Comparison of ENCODE assay signal across 9 cellular contexts in genomic region chr21:42878678-42878992, GRCh38. TPM values are rescaled to one million over a fixed set of nuclear protein-coding genes. Genes with fewer than 3 reads are reported as not detected.
A peak's percentile ranks its signal among the peaks of the same experiment; 100 is the strongest.
DNase-seq lines count a peak whose midpoint lies in the region; ATAC-seq and TF ChIP-seq lines count a peak whose summit lies in the region.
"Had no signal": no experiment of that assay in that cellular context is flagged by ENCODE, and none has a peak within 500 bp of the region (broad histone marks: within the 10 kb centered on the region; RNA-seq: fewer than 3 reads in every experiment).

No MANE protein-coding gene starts in this region.

- 0 out of 2 replicates have a peak overlapping the region, but pooled peaks have one; percentile 7 for H2AFZ ChIP-seq in OCI-LY3 (ENCODE audit: low read depth, low read length)

- H3K79me2 ChIP-seq in OCI-LY3 (ENCODE audit: low read length): peaks cover 55% of the 10 kb centered on the region

- peak; percentile 16 for ATAC-seq in GM21367 (IDR thresholded peaks at IDR 0.05; ENCODE audit: unreplicated experiment)
- peak; percentile 50 for ATAC-seq in esophagus mucosa
- peak; percentile 28 to 34 (median 32) for ATAC-seq in psoas muscle

- POLR2A ChIA-PET in A673 (lab: Charles Lee; ENCODE audit: low non-redundant PET): interaction anchor here (0.7 kb wide), 1 partner anchor 441 kb away, joined by 9 read pairs; no protein-coding TSS in a partner anchor

- H3K4me3 ChIP-seq in A673 (ENCODE audit: low read depth, low read length, poor library complexity, severe bottlenecking): peak overlapping the region; percentile 95
- peak overlapping the region; percentile 93 for H3K4me3 ChIP-seq in OCI-LY3 (ENCODE audit: low read length)
- peak overlapping the region; percentile 95 for H3K4me3 ChIP-seq in psoas muscle

- peak overlapping the region; percentile 96 for H3K4me2 ChIP-seq in OCI-LY3 (ENCODE audit: low read length)

- H3K4me1 ChIP-seq in A673 (ENCODE audit: insufficient read depth, low read length, poor library complexity, severe bottlenecking): no peaks in the 10 kb centered on the region
- peaks cover 12% of the 10 kb centered on the region; the same call in 1 of the 2 replicates for H3K4me1 ChIP-seq in OCI-LY3 (ENCODE audit: low read length)
- H3K4me1 ChIP-seq in psoas muscle: peaks cover 11% of the 10 kb centered on the region

- H4K20me1 ChIP-seq in OCI-LY3 (ENCODE audit: insufficient read depth, low read length): no peaks in the 10 kb centered on the region

- intact Hi-C loops in A673 (cut with micrococcal nuclease; ENCODE audit: unreplicated experiment): loop anchor here (2.0 kb wide), 1 partner anchor 16 kb away; no protein-coding TSS in a partner anchor
- intact Hi-C loops in psoas muscle (cut with DNase I): no loop called here

- no peaks in the 10 kb centered on the region for H3K9me3 ChIP-seq in A673 (ENCODE audit: low read depth, low read length, poor library complexity, severe bottlenecking)
- H3K9me3 ChIP-seq in OCI-LY3 (ENCODE audit: insufficient read depth, low read length): no peaks in the 10 kb centered on the region
- H3K9me3 ChIP-seq in psoas muscle: no peaks in the 10 kb centered on the region

- H3K27ac ChIP-seq in A673 (ENCODE audit: low read depth, low read length, poor library complexity, severe bottlenecking): peak overlapping the region; percentile 87
- H3K27ac ChIP-seq in OCI-LY3 (ENCODE audit: low read length): peak overlapping the region; percentile 63
- peak overlapping the region; percentile 97 for H3K27ac ChIP-seq in psoas muscle

- no TSS peak for BruUV-seq in A673 (replicated peaks; lab: Mats Ljungman, UMichigan)

- H3K36me3 ChIP-seq in A673 (ENCODE audit: insufficient read depth, low read length, poor library complexity, severe bottlenecking): peaks cover 16% of the 10 kb centered on the region
- peaks cover 2% of the 10 kb centered on the region for H3K36me3 ChIP-seq in OCI-LY3 (replicated peaks; ENCODE audit: low read depth, low read length)
- H3K36me3 ChIP-seq in psoas muscle (ENCODE audit: insufficient read depth in 1 of 2, low read depth in 1 of 2): peaks cover 2 to 29% of the 10 kb centered on the region in 2 donors

- TF ChIP-seq CTCF in A673 (conservative IDR thresholded peaks at IDR 0.05; ENCODE audit: low read depth, low read length) (no peak), OCI-LY3 (IDR thresholded peaks at IDR 0.05; ENCODE audit: low read depth, low read length) (no peak), psoas muscle (IDR thresholded peaks at IDR 0.05) (no peak)

- no peak for DNase-seq in A673 (ENCODE audit: low spot score)
- DNase-seq in psoas muscle: no peak
- DNase-seq in stimulated activated CD8-positive, alpha-beta memory T cell treated with anti-CD3 and anti-CD28 coated beads, Interleukin-4, amount 100 ng/mL, for 48 hours: no peak
- no peak for DNase-seq in stimulated activated CD4-positive, alpha-beta T cell treated with anti-CD3 and anti-CD28 coated beads, Interleukin-4, amount 100 ng/mL, for 24 hours
- no peak for DNase-seq in Ammon's horn (ENCODE audit: low spot score)

- peak overlapping the region; percentile 85 for H3K9ac ChIP-seq in OCI-LY3 (ENCODE audit: low read length)

- no peaks in the 10 kb centered on the region for H3K27me3 ChIP-seq in A673 (replicated peaks; ENCODE audit: insufficient read depth, low read depth, low read length, poor library complexity)
- no peaks in the 10 kb centered on the region for H3K27me3 ChIP-seq in OCI-LY3 (ENCODE audit: low read depth, low read length)
- H3K27me3 ChIP-seq in psoas muscle (ENCODE audit: insufficient read depth in 3 of 3, low read length in 2 of 3): no peaks in the 10 kb centered on the region

- CTCF ChIA-PET in A673 (lab: Charles Lee): no interaction called here

- 0 to 1% (median 0%) methylated on average over 15 of the region's 15 CpGs for WGBS in psoas muscle, 3 donors

RNA-seq across cellular contexts. Expression of gene WDR4, which starts 0.7 kb away (rescaled TPM):
- total RNA-seq in A673 (2021) (54.2 and 55.3 TPM in 2 replicates), esophagus mucosa (19.8 TPM), psoas muscle (10 to 100 TPM in 3 of 4 donors, 1 to 10 TPM in 1; 4.8 to 16.4 (median 10.8) TPM)
- polyA plus RNA-seq in psoas muscle: 10 to 100 TPM; 10.9 to 40.2 (median 26.4) TPM

RNA-seq across cellular contexts. Expression of gene NDUFV3, which starts 14.5 kb away (rescaled TPM):
- total RNA-seq in A673 (2021): 39.1 and 39.6 TPM in 2 replicates
- total RNA-seq in esophagus mucosa: 17.7 TPM
- 100 to 1,000 TPM in 1 of 4 donors, 10 to 100 TPM in 3; 69.1 to 105 (median 88.0) TPM for total RNA-seq in psoas muscle
- polyA plus RNA-seq in psoas muscle: 10 to 100 TPM; 37.3 to 74.8 (median 55.0) TPM

RNA-seq across cellular contexts. Expression of gene ERVH48-1, which starts 46.8 kb away (rescaled TPM):
- total RNA-seq in A673 (2021) (0.31 and 0.34 TPM in 2 replicates), esophagus mucosa (not detected), psoas muscle (not detected)
- polyA plus RNA-seq in psoas muscle: under 1 TPM in 2 of 3 donors, not detected in 1; 0.03 to 0.04 TPM
- total RNA-seq: renal cortical epithelial cell had no signal
